9 cellular contexts compared by ENCODE assay signal in the genomic region with DNA sequence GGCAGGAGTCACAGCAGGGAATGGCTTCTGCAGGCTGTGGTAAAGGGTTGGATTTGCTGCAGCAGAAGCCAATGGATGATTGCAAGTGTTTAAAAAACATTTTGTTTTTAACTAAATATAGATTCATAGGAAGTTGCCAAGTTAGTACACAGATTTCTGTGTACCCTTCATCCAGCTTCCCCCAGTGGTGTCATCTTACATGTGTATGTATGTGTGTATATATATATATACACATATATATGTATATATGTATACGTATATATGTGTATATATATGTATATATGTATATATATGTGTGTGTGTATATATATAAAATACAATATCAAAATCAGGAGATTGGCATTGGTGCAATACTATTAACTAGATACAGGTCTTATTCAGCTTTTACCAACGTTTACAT. TPM values are rescaled to one million over a fixed set of nuclear protein-coding genes. Genes with fewer than 3 reads are reported as not detected.
"Had no signal": no experiment of that assay in that cellular context is flagged by ENCODE, and none has a peak within 500 bp of the region (broad histone marks: within the 10 kb centered on the region; RNA-seq: fewer than 3 reads in every experiment).

No MANE protein-coding gene starts in this region.

- H3K4me3 ChIP-seq: K562 had no signal

- DNase-seq: IMR-90, KBM-7, KG1 had no signal

- H3K27ac ChIP-seq: HL-60, KMS-11 had no signal

RNA-seq across cellular contexts. Expression of gene FAM124B, which starts 19.2 kb away (rescaled TPM):
- total RNA-seq: HepG2, HT-29, HT1080, IMR-90 had no signal
